8 cellular contexts compared by ENCODE assay signal in genomic region chrX:53683556-53684414, GRCh38. TPM values are rescaled to one million over a fixed set of nuclear protein-coding genes. Genes with fewer than 3 reads are reported as not detected.
A peak's percentile ranks its signal among the peaks of the same experiment; 100 is the strongest.
DNase-seq lines count a peak whose midpoint lies in the region; ATAC-seq, FAIRE-seq and TF ChIP-seq lines count a peak whose summit lies in the region.

No MANE protein-coding gene starts in this region.

- peak overlapping the region; percentile 96 for H3K27ac Mint-ChIP-seq in T-helper 2 cell treated with Interferon-gamma antibody and Interleukin-4, amounts not matched to agents 5 μg/mL and 100 μg/mL, for 36 hours
- H3K27ac Mint-ChIP-seq in astrocyte (ENCODE audit: unreplicated experiment) = peak overlapping the region; percentile 95

- H3K27me3 ChIP-seq in astrocyte (ENCODE audit: insufficient read depth, low read length) (no peaks in the 10 kb centered on the region), right cardiac atrium (ENCODE audit: control insufficient read depth, insufficient read depth) (no peaks in the 10 kb centered on the region), psoas muscle (ENCODE audit: insufficient read depth in 3 of 3, low read length in 2 of 3) (no peaks in the 10 kb centered on the region)

- H3K27ac ChIP-seq in astrocyte (ENCODE audit: low read depth, low read length) (peak overlapping the region; percentile 99), right cardiac atrium (ENCODE audit: low read length) (peak overlapping the region; percentile 98), psoas muscle (peak overlapping the region; percentile 92)

- ATAC-seq in GM18502 (IDR thresholded peaks at IDR 0.05; ENCODE audit: poor library complexity, unreplicated experiment) (peak; percentile 67), HG02970 (IDR thresholded peaks at IDR 0.05; ENCODE audit: low FRiP score, unreplicated experiment) (peak; percentile 68), right cardiac atrium (peak; percentile 92 to 93), psoas muscle (peak; percentile 85 to 87 (median 86))

- peak overlapping the region; percentile 97 for H3K4me2 ChIP-seq in astrocyte (ENCODE audit: low read length)

- H4K20me1 ChIP-seq in astrocyte (ENCODE audit: insufficient read depth, low read length) = peaks cover 35% of the 10 kb centered on the region

- FAIRE-seq in astrocyte (lab: Jason Lieb, UNC) (no peak), urothelium cell line (lab: Jason Lieb, UNC) (peak; percentile 94)

- H3K4me3 ChIP-seq in astrocyte (ENCODE audit: insufficient read depth, low read depth, low read length) (peak overlapping the region; percentile 89), right cardiac atrium (ENCODE audit: low read length) (peak overlapping the region; percentile 88), psoas muscle (peak overlapping the region; percentile 78)

- H3K9ac ChIP-seq in astrocyte (ENCODE audit: low read length) = peak overlapping the region; percentile 100

- TF ChIP-seq CTCF in astrocyte (IDR thresholded peaks at IDR 0.05; ENCODE audit: insufficient read depth, low read depth, low read length) (no peak), psoas muscle (IDR thresholded peaks at IDR 0.05) (no peak)

- intact Hi-C loops in right cardiac atrium (cut with DNase I) (no loop called here), psoas muscle (cut with DNase I) (loop anchor here (10.0 kb wide), 2 partner anchors 361 to 1311 kb away; partner anchors contain the start of genes PFKFB1 (in 1 of the 2) and PHF8 (in 1 of the 2))

- H2AFZ ChIP-seq in astrocyte (ENCODE audit: low read depth, low read length) = peak overlapping the region; percentile 38

- peaks cover 9% of the 10 kb centered on the region for H3K36me3 ChIP-seq in astrocyte (ENCODE audit: insufficient read depth, low read length)
- peaks cover 0 to 26% of the 10 kb centered on the region in 2 donors for H3K36me3 ChIP-seq in psoas muscle (ENCODE audit: insufficient read depth in 1 of 2, low read depth in 1 of 2)

- peaks cover 64% of the 10 kb centered on the region for H3K79me2 ChIP-seq in astrocyte (ENCODE audit: insufficient read depth, low read length)

- H3K4me3 Mint-ChIP-seq in T-helper 2 cell treated with Interferon-gamma antibody and Interleukin-4, amounts not matched to agents 5 μg/mL and 100 μg/mL, for 36 hours = peak overlapping the region; percentile 96
- peak overlapping the region; percentile 94 for H3K4me3 Mint-ChIP-seq in astrocyte (ENCODE audit: unreplicated experiment)

- H3K27me3 Mint-ChIP-seq in T-helper 2 cell treated with Interferon-gamma antibody and Interleukin-4, amounts not matched to agents 5 μg/mL and 100 μg/mL, for 36 hours (ENCODE audit: low read depth) = no peaks in the 10 kb centered on the region
- no peaks in the 10 kb centered on the region for H3K27me3 Mint-ChIP-seq in astrocyte (ENCODE audit: low read depth, unreplicated experiment)

- WGBS in right cardiac atrium = under 1% methylated on average over 80 of the region's 80 CpGs
- 0 to 45% (median 0%) methylated on average over 46 to 80 of the region's 80 CpGs for WGBS in psoas muscle, 3 donors

- no peaks in the 10 kb centered on the region for H3K9me3 Mint-ChIP-seq in T-helper 2 cell treated with Interferon-gamma antibody and Interleukin-4, amounts not matched to agents 5 μg/mL and 100 μg/mL, for 36 hours
- no peaks in the 10 kb centered on the region for H3K9me3 Mint-ChIP-seq in astrocyte (ENCODE audit: unreplicated experiment)

- peaks cover 26% of the 10 kb centered on the region for H3K4me1 Mint-ChIP-seq in T-helper 2 cell treated with Interferon-gamma antibody and Interleukin-4, amounts not matched to agents 5 μg/mL and 100 μg/mL, for 36 hours (ENCODE audit: low read depth)
- peaks cover 15% of the 10 kb centered on the region for H3K4me1 Mint-ChIP-seq in astrocyte (ENCODE audit: low read depth, unreplicated experiment)

- H3K9me3 ChIP-seq in astrocyte (ENCODE audit: insufficient read depth, low read depth, low read length) (no peaks in the 10 kb centered on the region), right cardiac atrium (ENCODE audit: control insufficient read depth, low read length) (no peaks in the 10 kb centered on the region), psoas muscle (no peaks in the 10 kb centered on the region)

- H3K36me3 Mint-ChIP-seq in T-helper 2 cell treated with Interferon-gamma antibody and Interleukin-4, amounts not matched to agents 5 μg/mL and 100 μg/mL, for 36 hours (ENCODE audit: low read depth) = peaks cover 31% of the 10 kb centered on the region
- peaks cover 7% of the 10 kb centered on the region for H3K36me3 Mint-ChIP-seq in astrocyte (ENCODE audit: low read depth, unreplicated experiment)

- H3K4me1 ChIP-seq in astrocyte (ENCODE audit: insufficient read depth, low read length) (peaks cover 6% of the 10 kb centered on the region), right cardiac atrium (ENCODE audit: control insufficient read depth, insufficient read depth, low read length) (peaks cover 1% of the 10 kb centered on the region), psoas muscle (peaks cover 8% of the 10 kb centered on the region)

- DNase-seq in NCI-H187 treated with DMSO at 0.1 percent for 48 hours (lab: John Stamatoyannopoulos, UW) (peak; percentile 91), astrocyte (ENCODE audit: low read depth) (peak; percentile 93), right cardiac atrium (peak; percentile 92 to 96 (median 95)), psoas muscle (peak; percentile 90 to 95), urothelium cell line (ENCODE audit: low spot score) (peak; percentile 91)
- DNase-seq in T-helper 2 cell treated with Interferon-gamma antibody and Interleukin-4, amounts not matched to agents 5 μg/mL and 100 μg/mL, for 36 hours (ENCODE audit: low spot score) = peak; percentile 91

RNA-seq across cellular contexts. Expression of gene HUWE1, which starts 2.7 kb away (rescaled TPM):
- total RNA-seq in astrocyte = 215 and 225 TPM in 2 replicates
- total RNA-seq in right cardiac atrium = 100 to 1,000 TPM; 109 to 159 (median 131) TPM
- 46.7 TPM for polyA plus RNA-seq in right cardiac atrium
- 100 to 1,000 TPM; 132 to 253 (median 209) TPM for total RNA-seq in psoas muscle
- 10 to 100 TPM; 34.4 to 81.5 (median 55.9) TPM for polyA plus RNA-seq in psoas muscle

Comparison
In these comparisons a context has a peak if more than half of its experiments do, and no peak if none do; other contexts are left out.
1. Peak in every context shown above with its lines: DNase-seq, ATAC-seq, H3K4me3 ChIP-seq and H3K27ac ChIP-seq.
2. intact Hi-C loops: an anchor here in psoas muscle (10.0 kb wide); none called in right cardiac atrium.